In genomic region chr11:66694056-66694410, GRCh38 we compare ENCODE assay signal across 7 cellular contexts.
"Had no signal": no experiment of that assay in that cellular context is flagged by ENCODE, and none has a peak within 500 bp of the region (broad histone marks: within the 10 kb centered on the region; RNA-seq: fewer than 3 reads in every experiment).

No MANE protein-coding gene starts in this region.

- H3K27ac Mint-ChIP-seq: activated T-cell treated with anti-CD3 and anti-CD28 coated beads, Interleukin-2, amount 50 U/mL, for 72 hours; stimulated activated memory B cell treated with anti-CD40 and anti-IgM and Interleukin-4, amounts not matched to agents 10 μg/mL and 1 μg/mL and 100 μg/mL, for 72 hours had no signal

- H3K27me3 ChIP-seq: body of pancreas, colonic mucosa, sigmoid colon had no signal

- H3K36me3 ChIP-seq: colonic mucosa, sigmoid colon had no signal

- H3K36me3 Mint-ChIP-seq: activated naive CD4-positive, alpha-beta T cell treated with anti-CD3 and anti-CD28 coated beads, Interleukin-2, amount 50 U/mL, for 72 hours; stimulated activated memory B cell treated with anti-CD40 and anti-IgM and Interleukin-4, amounts not matched to agents 10 μg/mL and 1 μg/mL and 100 μg/mL, for 72 hours had no signal

- H3K9me3 Mint-ChIP-seq: activated naive CD4-positive, alpha-beta T cell treated with anti-CD3 and anti-CD28 coated beads, Interleukin-2, amount 50 U/mL, for 72 hours; activated T-cell treated with anti-CD3 and anti-CD28 coated beads, Interleukin-2, amount 50 U/mL, for 72 hours; stimulated activated memory B cell treated with anti-CD40 and anti-IgM and Interleukin-4, amounts not matched to agents 10 μg/mL and 1 μg/mL and 100 μg/mL, for 72 hours had no signal

- H3K27ac ChIP-seq: body of pancreas, colonic mucosa, sigmoid colon had no signal

- H3K9me3 ChIP-seq: body of pancreas, colonic mucosa, sigmoid colon had no signal

- H3K4me1 ChIP-seq: body of pancreas, colonic mucosa, sigmoid colon had no signal

- H3K4me3 Mint-ChIP-seq: activated T-cell treated with anti-CD3 and anti-CD28 coated beads, Interleukin-2, amount 50 U/mL, for 72 hours; stimulated activated memory B cell treated with anti-CD40 and anti-IgM and Interleukin-4, amounts not matched to agents 10 μg/mL and 1 μg/mL and 100 μg/mL, for 72 hours had no signal

- H3K27me3 Mint-ChIP-seq: stimulated activated memory B cell treated with anti-CD40 and anti-IgM and Interleukin-4, amounts not matched to agents 10 μg/mL and 1 μg/mL and 100 μg/mL, for 72 hours had no signal

- DNase-seq: activated gamma-delta T cell had no signal

- H3K4me3 ChIP-seq: body of pancreas, colonic mucosa, sigmoid colon had no signal
